Comparison of ENCODE assay signal across 1 cellular context in genomic region chr10:73865459-73866442, GRCh38.
TF ChIP-seq lines count a peak whose summit lies in the region.

No MANE protein-coding gene starts in this region.

TF ChIP-seq in GM12878, 131 proteins besides CTCF, POLR2A, EP300 and RAD21 (continued from another document):
- TF ChIP-seq E2F8 (IDR thresholded peaks at IDR 0.05; ENCODE audit: low read depth, partially characterized antibody) = no peak
- no peak for TF ChIP-seq ZBTB40 (IDR thresholded peaks at IDR 0.05; ENCODE audit: borderline replicate concordance)
- no peak for TF ChIP-seq USF2 (IDR thresholded peaks at IDR 0.05; ENCODE audit: borderline replicate concordance, low read depth, low read length)
- 0 out of 2 replicates have a peak, but pooled peaks have one; percentile 23 for TF ChIP-seq TCF12 (IDR thresholded peaks at IDR 0.05; ENCODE audit: low read depth, low read length)
- no peak for TF ChIP-seq SMAD1 (IDR thresholded peaks at IDR 0.05; ENCODE audit: low read depth, partially characterized antibody)
- peak; percentile 62; the same call in 1 of the 2 replicates for TF ChIP-seq CHD2 (IDR thresholded peaks at IDR 0.05; ENCODE audit: borderline replicate concordance, low read depth, low read length)
- TF ChIP-seq EGR1 (IDR thresholded peaks at IDR 0.05; ENCODE audit: borderline replicate concordance in 1 of 2, low read depth in 2 of 2, low read length in 2 of 2) = peak in 1 of 2 experiments; percentile 59; a peak in 2 of 3 replicates
- no peak for TF ChIP-seq IRF5 (IDR thresholded peaks at IDR 0.05; ENCODE audit: borderline replicate concordance)
- no peak for TF ChIP-seq RELA (IDR thresholded peaks at IDR 0.05; ENCODE audit: borderline replicate concordance, partially characterized antibody)
- peak in 1 of 2 experiments; percentile 87; a peak in 2 of 4 replicates for TF ChIP-seq ETV6 (conservative IDR thresholded peaks at IDR 0.05 in 1 of 2, IDR thresholded peaks at IDR 0.05 in 1 of 2; ENCODE audit: borderline replicate concordance in 1 of 2, low read depth in 1 of 2)
- no peak for TF ChIP-seq CHD4 (IDR thresholded peaks at IDR 0.05)
- TF ChIP-seq ASH2L (IDR thresholded peaks at IDR 0.05; ENCODE audit: borderline replicate concordance, low read depth) = no peak
- TF ChIP-seq RB1 (IDR thresholded peaks at IDR 0.05; ENCODE audit: borderline replicate concordance) = no peak
- TF ChIP-seq HDGF (IDR thresholded peaks at IDR 0.05) = peak; percentile 34; the same call in 1 of the 2 replicates
- no peak; a peak in 1 of 4 replicates for TF ChIP-seq BHLHE40 (IDR thresholded peaks at IDR 0.05; ENCODE audit: borderline replicate concordance in 1 of 2, low read depth in 2 of 2, low read length in 1 of 2)
- TF ChIP-seq ZNF622 (IDR thresholded peaks at IDR 0.05) = no peak
- TF ChIP-seq SPI1 (IDR thresholded peaks at IDR 0.05; ENCODE audit: borderline replicate concordance, insufficient read depth, low read depth, low read length) = peak; percentile 76; the same call in 1 of the 2 replicates
- TF ChIP-seq JUND (IDR thresholded peaks at IDR 0.05; ENCODE audit: low read depth, low read length) = no peak
- TF ChIP-seq NFIC (IDR thresholded peaks at IDR 0.05; ENCODE audit: low read depth, low read length) = no peak
